ENCODE assay signal across 1 cellular context in genomic region chr11:57349491-57350274, GRCh38.
TF ChIP-seq lines count a peak whose summit lies in the region.

No MANE protein-coding gene starts in this region.

TF ChIP-seq in SK-N-SH, 30 proteins besides CTCF, POLR2A, EP300 and RAD21 (continued from another document):
- TF ChIP-seq ZBTB33 (IDR thresholded peaks at IDR 0.05; ENCODE audit: borderline replicate concordance, low read depth) (no peak), TEAD4 (IDR thresholded peaks at IDR 0.05; ENCODE audit: borderline replicate concordance, insufficient read depth) (no peak), FOXJ3 (CRISPR knock-in tag; IDR thresholded peaks at IDR 0.05) (no peak), CHD2 (IDR thresholded peaks at IDR 0.05; ENCODE audit: low read length, partially characterized antibody) (peak; percentile 33), MEF2A (IDR thresholded peaks at IDR 0.05; ENCODE audit: borderline replicate concordance, low read depth) (no peak), RCOR1 (IDR thresholded peaks at IDR 0.05; ENCODE audit: low read length) (no peak), ELF1 (IDR thresholded peaks at IDR 0.05) (no peak), PBX3 (IDR thresholded peaks at IDR 0.05) (no peak), TCF12 (IDR thresholded peaks at IDR 0.05) (no peak), MXI1 (IDR thresholded peaks at IDR 0.05; ENCODE audit: low read depth, low read length) (no peak), JUND (IDR thresholded peaks at IDR 0.05) (no peak), GATA2 (CRISPR knock-in tag; IDR thresholded peaks at IDR 0.05) (no peak)
- TF ChIP-seq, protein P1, sequence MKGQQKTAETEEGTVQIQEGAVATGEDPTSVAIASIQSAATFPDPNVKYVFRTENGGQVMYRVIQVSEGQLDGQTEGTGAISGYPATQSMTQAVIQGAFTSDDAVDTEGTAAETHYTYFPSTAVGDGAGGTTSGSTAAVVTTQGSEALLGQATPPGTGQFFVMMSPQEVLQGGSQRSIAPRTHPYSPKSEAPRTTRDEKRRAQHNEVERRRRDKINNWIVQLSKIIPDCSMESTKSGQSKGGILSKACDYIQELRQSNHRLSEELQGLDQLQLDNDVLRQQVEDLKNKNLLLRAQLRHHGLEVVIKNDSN (IDR thresholded peaks at IDR 0.05; ENCODE audit: borderline replicate concordance, low read depth) = no peak
- TF ChIP-seq, protein P2, sequence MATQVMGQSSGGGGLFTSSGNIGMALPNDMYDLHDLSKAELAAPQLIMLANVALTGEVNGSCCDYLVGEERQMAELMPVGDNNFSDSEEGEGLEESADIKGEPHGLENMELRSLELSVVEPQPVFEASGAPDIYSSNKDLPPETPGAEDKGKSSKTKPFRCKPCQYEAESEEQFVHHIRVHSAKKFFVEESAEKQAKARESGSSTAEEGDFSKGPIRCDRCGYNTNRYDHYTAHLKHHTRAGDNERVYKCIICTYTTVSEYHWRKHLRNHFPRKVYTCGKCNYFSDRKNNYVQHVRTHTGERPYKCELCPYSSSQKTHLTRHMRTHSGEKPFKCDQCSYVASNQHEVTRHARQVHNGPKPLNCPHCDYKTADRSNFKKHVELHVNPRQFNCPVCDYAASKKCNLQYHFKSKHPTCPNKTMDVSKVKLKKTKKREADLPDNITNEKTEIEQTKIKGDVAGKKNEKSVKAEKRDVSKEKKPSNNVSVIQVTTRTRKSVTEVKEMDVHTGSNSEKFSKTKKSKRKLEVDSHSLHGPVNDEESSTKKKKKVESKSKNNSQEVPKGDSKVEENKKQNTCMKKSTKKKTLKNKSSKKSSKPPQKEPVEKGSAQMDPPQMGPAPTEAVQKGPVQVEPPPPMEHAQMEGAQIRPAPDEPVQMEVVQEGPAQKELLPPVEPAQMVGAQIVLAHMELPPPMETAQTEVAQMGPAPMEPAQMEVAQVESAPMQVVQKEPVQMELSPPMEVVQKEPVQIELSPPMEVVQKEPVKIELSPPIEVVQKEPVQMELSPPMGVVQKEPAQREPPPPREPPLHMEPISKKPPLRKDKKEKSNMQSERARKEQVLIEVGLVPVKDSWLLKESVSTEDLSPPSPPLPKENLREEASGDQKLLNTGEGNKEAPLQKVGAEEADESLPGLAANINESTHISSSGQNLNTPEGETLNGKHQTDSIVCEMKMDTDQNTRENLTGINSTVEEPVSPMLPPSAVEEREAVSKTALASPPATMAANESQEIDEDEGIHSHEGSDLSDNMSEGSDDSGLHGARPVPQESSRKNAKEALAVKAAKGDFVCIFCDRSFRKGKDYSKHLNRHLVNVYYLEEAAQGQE (IDR thresholded peaks at IDR 0.05; ENCODE audit: low read depth, low read length) = no peak
